Comparison of ENCODE assay signal across 12 cellular contexts in genomic region chr10:30813872-30814471, GRCh38.
DNase-seq lines count a peak whose midpoint lies in the region; ATAC-seq and TF ChIP-seq lines count a peak whose summit lies in the region.
"Had no signal": no experiment of that assay in that cellular context is flagged by ENCODE, and none has a peak within 500 bp of the region (broad histone marks: within the 10 kb centered on the region; RNA-seq: fewer than 3 reads in every experiment).

No MANE protein-coding gene starts in this region.

- 91 to 100% methylated on average over 1 of the region's 1 CpG for WGBS in heart right ventricle, 2 donors

- no peak for ATAC-seq in heart right ventricle
- no peak for ATAC-seq in left ventricle myocardium superior
- ATAC-seq in HG03565 (IDR thresholded peaks at IDR 0.05; ENCODE audit: unreplicated experiment), result no peak
- ATAC-seq: left colon had no signal

- H3K9me3 ChIP-seq in heart right ventricle, result no peaks in the 10 kb centered on the region
- no peaks in the 10 kb centered on the region for H3K9me3 ChIP-seq in SJSA1 (replicated peaks)
- H3K9me3 ChIP-seq in vagina, result no peaks in the 10 kb centered on the region
- H3K9me3 ChIP-seq in CD4-positive, alpha-beta memory T cell (ENCODE audit: control insufficient read depth in 1 of 2, low read length in 2 of 2), result no peaks in the 10 kb centered on the region
- H3K9me3 ChIP-seq: right lobe of liver had no signal

- peaks cover 23% of the 10 kb centered on the region for H3K4me1 Mint-ChIP-seq in T-helper 2 cell treated with Interferon-gamma antibody and Interleukin-4, amounts not matched to agents 5 μg/mL and 100 μg/mL, for 36 hours (ENCODE audit: low read depth)
- peaks cover 6 to 23% (median 19%) of the 10 kb centered on the region in 4 donors for H3K4me1 Mint-ChIP-seq in CD4-positive, alpha-beta memory T cell

- peaks cover 3% of the 10 kb centered on the region for H3K27me3 Mint-ChIP-seq in T-helper 2 cell treated with Interferon-gamma antibody and Interleukin-4, amounts not matched to agents 5 μg/mL and 100 μg/mL, for 36 hours (ENCODE audit: low read depth)
- no peaks in the 10 kb centered on the region for H3K27me3 Mint-ChIP-seq in CD4-positive, alpha-beta memory T cell

- DNase-seq in heart right ventricle (no peak), left ventricle myocardium superior (no peak), SJSA1 (ENCODE audit: low read depth in 1 of 2, low spot score in 2 of 2) (peak; percentile 49 to 60), foreskin fibroblast (peak; percentile 59 to 67), vagina (ENCODE audit: extremely low spot score in 2 of 2) (no peak)
- no peak for DNase-seq in T-helper 2 cell treated with Interferon-gamma antibody and Interleukin-4, amounts not matched to agents 5 μg/mL and 100 μg/mL, for 36 hours (ENCODE audit: low spot score)
- no peak for DNase-seq in CD4-positive, alpha-beta memory T cell
- DNase-seq: activated CD8-positive, alpha-beta memory T cell treated with anti-CD3 and anti-CD28 coated beads, Interleukin-2, amount 50 U/mL, for 48 hours; dorsolateral prefrontal cortex; left colon; right lobe of liver had no signal

- H3K36me3 Mint-ChIP-seq in T-helper 2 cell treated with Interferon-gamma antibody and Interleukin-4, amounts not matched to agents 5 μg/mL and 100 μg/mL, for 36 hours (ENCODE audit: low read depth), result no peaks in the 10 kb centered on the region
- H3K36me3 Mint-ChIP-seq in CD4-positive, alpha-beta memory T cell, result no peaks in the 10 kb centered on the region

- H3K36me3 ChIP-seq in heart right ventricle, result no peaks in the 10 kb centered on the region
- H3K36me3 ChIP-seq in SJSA1, result no peaks in the 10 kb centered on the region
- no peaks in the 10 kb centered on the region for H3K36me3 ChIP-seq in vagina
- no peaks in the 10 kb centered on the region for H3K36me3 ChIP-seq in CD4-positive, alpha-beta memory T cell (ENCODE audit: insufficient read depth, low read length)
- H3K36me3 ChIP-seq: right lobe of liver had no signal

- TF ChIP-seq CTCF in heart right ventricle (IDR thresholded peaks at IDR 0.05) (no peak), foreskin fibroblast (IDR thresholded peaks at IDR 0.05; ENCODE audit: low read depth, low read length) (no peak), vagina (IDR thresholded peaks at IDR 0.05) (no peak)

- peaks cover 11 to 80% (median 43%) of the 10 kb centered on the region in 9 donors for H3K4me1 ChIP-seq in heart right ventricle
- peaks cover 38% of the 10 kb centered on the region for H3K4me1 ChIP-seq in SJSA1 (replicated peaks)
- peaks cover 88% of the 10 kb centered on the region for H3K4me1 ChIP-seq in vagina
- peaks cover 17% of the 10 kb centered on the region for H3K4me1 ChIP-seq in CD4-positive, alpha-beta memory T cell (ENCODE audit: insufficient read depth, low read length)
- H3K4me1 ChIP-seq: right lobe of liver had no signal

- peak overlapping the region in 7 of 10 donors; percentile 3 to 76 (median 22) for H3K27ac ChIP-seq in heart right ventricle
- no peak overlapping the region; the same call in 1 of the 2 replicates for H3K27ac ChIP-seq in SJSA1
- H3K27ac ChIP-seq in vagina, result peak overlapping the region; percentile 85
- H3K27ac ChIP-seq in CD4-positive, alpha-beta memory T cell (ENCODE audit: low read depth, low read length), result no peak overlapping the region
- H3K27ac ChIP-seq: dorsolateral prefrontal cortex, right lobe of liver had no signal

- H3K4me3 Mint-ChIP-seq in T-helper 2 cell treated with Interferon-gamma antibody and Interleukin-4, amounts not matched to agents 5 μg/mL and 100 μg/mL, for 36 hours, result no peak overlapping the region
- H3K4me3 Mint-ChIP-seq in CD4-positive, alpha-beta memory T cell, result no peak overlapping the region

- intact Hi-C loops in heart right ventricle (cut with DNase I) (no loop called here), left ventricle myocardium superior (cut with micrococcal nuclease) (no loop called here), vagina (cut with DNase I) (loop anchor here (5.0 kb wide), 1 partner anchor 218 kb away; the partner anchor contains the start of gene ZNF438)
- intact Hi-C loops in CD4-positive, alpha-beta memory T cell (cut with micrococcal nuclease), result no loop called here

- H3K27me3 ChIP-seq in heart right ventricle (no peaks in the 10 kb centered on the region), SJSA1 (replicated peaks) (no peaks in the 10 kb centered on the region), vagina (no peaks in the 10 kb centered on the region)
- H3K27me3 ChIP-seq in CD4-positive, alpha-beta memory T cell (ENCODE audit: insufficient read depth, low read length), result no peaks in the 10 kb centered on the region
- H3K27me3 ChIP-seq: dorsolateral prefrontal cortex, right lobe of liver had no signal

- no peak for TF ChIP-seq POLR2A in vagina (IDR thresholded peaks at IDR 0.05)

- H3K4me3 ChIP-seq in heart right ventricle (no peak overlapping the region), SJSA1 (no peak overlapping the region), foreskin fibroblast (ENCODE audit: low read depth in 1 of 2, low read length in 2 of 2) (no peak overlapping the region), vagina (no peak overlapping the region)
- H3K4me3 ChIP-seq in CD4-positive, alpha-beta memory T cell (ENCODE audit: low read length in 2 of 2), result no peak overlapping the region
- H3K4me3 ChIP-seq: dorsolateral prefrontal cortex, right lobe of liver had no signal

- POLR2A ChIA-PET in CD4-positive, alpha-beta memory T cell (lab: Charles Lee; ENCODE audit: partially characterized antibody), result no interaction called here

- no peak overlapping the region for H3K27ac Mint-ChIP-seq in T-helper 2 cell treated with Interferon-gamma antibody and Interleukin-4, amounts not matched to agents 5 μg/mL and 100 μg/mL, for 36 hours
- H3K27ac Mint-ChIP-seq in CD4-positive, alpha-beta memory T cell, result peak overlapping the region in 1 of 7 donors; percentile 29

- no peaks in the 10 kb centered on the region for H3K9me3 Mint-ChIP-seq in T-helper 2 cell treated with Interferon-gamma antibody and Interleukin-4, amounts not matched to agents 5 μg/mL and 100 μg/mL, for 36 hours
- no peaks in the 10 kb centered on the region for H3K9me3 Mint-ChIP-seq in CD4-positive, alpha-beta memory T cell

- CTCF ChIA-PET in CD4-positive, alpha-beta memory T cell (lab: Charles Lee; ENCODE audit: partially characterized antibody), result interaction anchor here (1.3 to 6.7 kb wide), 3 partner anchors 29 to 145 kb away, joined by 3 to 32 read pairs (median 4); no protein-coding TSS in a partner anchor

Comparison
In these comparisons a context has a peak if more than half of its experiments do, and no peak if none do; other contexts are left out.
1. DNase-seq: peak in SJSA1 (2 of 2) and foreskin fibroblast (2 of 2); none in heart right ventricle (0 of 2), left ventricle myocardium superior (single experiment), vagina (0 of 2), T-helper 2 cell treated with Interferon-gamma antibody and Interleukin-4, amounts not matched to agents 5 μg/mL and 100 μg/mL, for 36 hours (single experiment) and CD4-positive, alpha-beta memory T cell (0 of 5).
2. H3K27ac ChIP-seq: peak in heart right ventricle (7 of 10) and vagina (single experiment); none in SJSA1 (single experiment) and CD4-positive, alpha-beta memory T cell (single experiment).